20 cellular contexts compared by ENCODE assay signal in genomic region chr19:50175924-50176323, GRCh38. TPM values are rescaled to one million over a fixed set of nuclear protein-coding genes. Genes with fewer than 3 reads are reported as not detected.
DNase-seq lines count a peak whose midpoint lies in the region; ATAC-seq, FAIRE-seq and TF ChIP-seq lines count a peak whose summit lies in the region.
"Had no signal": no experiment of that assay in that cellular context is flagged by ENCODE, and none has a peak within 500 bp of the region (broad histone marks: within the 10 kb centered on the region; RNA-seq: fewer than 3 reads in every experiment).

No MANE protein-coding gene starts in this region.

- TF ChIP-seq RAD21 in A549 (conservative IDR thresholded peaks at IDR 0.05 in 1 of 2, IDR thresholded peaks at IDR 0.05 in 1 of 2), result no peak

- H3K36me3 ChIP-seq in GM23338 (ENCODE audit: insufficient read depth) (no peaks in the 10 kb centered on the region), neural progenitor cell (no peaks in the 10 kb centered on the region)
- H3K36me3 ChIP-seq: BE2C had no signal

- DNase-seq in A549 (ENCODE audit: low read depth in 1 of 2, low spot score in 1 of 2) (peak in 1 of 2 experiments; percentile 36), GM23338 (ENCODE audit: low spot score) (no peak), RKO (ENCODE audit: low spot score) (peak; percentile 24), neural progenitor cell (ENCODE audit: low spot score) (no peak), cerebellum (ENCODE audit: low spot score) (no peak)
- DNase-seq: BE2C; CD4-positive, alpha-beta memory T cell; DMS79 treated with DMSO at 0.1 percent for 48 hours; EL; GM23248; H9; KBM-7 had no signal

- H3K4me2 ChIP-seq in A549, result no peak overlapping the region
- H3K4me2 ChIP-seq in GM23338, result no peak overlapping the region
- no peak overlapping the region for H3K4me2 ChIP-seq in neural progenitor cell

- FAIRE-seq in A549 (lab: Jason Lieb, UNC), result no peak
- FAIRE-seq: G401.6, HTR-8/SVneo had no signal

- no peaks in the 10 kb centered on the region for H3K79me2 ChIP-seq in GM23338 (replicated peaks; ENCODE audit: insufficient read depth)
- H3K79me2 ChIP-seq in neural progenitor cell (ENCODE audit: low read depth), result no peaks in the 10 kb centered on the region

- peaks cover 96% of the 10 kb centered on the region for H3K9me3 Mint-ChIP-seq in GM23338
- H3K9me3 Mint-ChIP-seq in neural progenitor cell, result no peaks in the 10 kb centered on the region

- TF ChIP-seq CTCF in A549 (IDR thresholded peaks at IDR 0.05), result no peak
- no peak for TF ChIP-seq CTCF in GM23338 (conservative IDR thresholded peaks at IDR 0.05; ENCODE audit: low read depth in 2 of 2)
- TF ChIP-seq CTCF in neural progenitor cell (IDR thresholded peaks at IDR 0.05), result no peak

- H3K9ac ChIP-seq in neural progenitor cell, result no peak overlapping the region
- H3K9ac ChIP-seq: GM23248 had no signal

- H3K27me3 ChIP-seq in GM23338 (ENCODE audit: insufficient read depth), result no peaks in the 10 kb centered on the region
- H3K27me3 ChIP-seq in neural progenitor cell, result no peaks in the 10 kb centered on the region
- H3K27me3 ChIP-seq: BE2C had no signal

- H3F3A ChIP-seq in GM23338 (replicated peaks; ENCODE audit: low read depth), result no peaks in the 10 kb centered on the region
- H3F3A ChIP-seq in neural progenitor cell (ENCODE audit: low read depth), result no peaks in the 10 kb centered on the region

- H3K4me3 ChIP-seq in A549 (no peak overlapping the region), GM23338 (no peak overlapping the region), neural progenitor cell (no peak overlapping the region)
- H3K4me3 ChIP-seq: GM23248 had no signal

- no peak overlapping the region for H3K27ac ChIP-seq in A549
- H3K27ac ChIP-seq in GM23338 (ENCODE audit: low read depth), result no peak overlapping the region
- no peak overlapping the region for H3K27ac ChIP-seq in neural progenitor cell
- H3K27ac ChIP-seq: C4-2B, GM23248 had no signal

- H3K4me1 Mint-ChIP-seq in GM23338 (no peaks in the 10 kb centered on the region), neural progenitor cell (peaks cover 24% of the 10 kb centered on the region)
- H3K4me1 Mint-ChIP-seq: CD4-positive, alpha-beta memory T cell had no signal

- H2AFZ ChIP-seq in GM23338, result peak overlapping the region; percentile 72; the same call in 1 of the 2 replicates
- H2AFZ ChIP-seq in neural progenitor cell (replicated peaks), result no peak overlapping the region
- H2AFZ ChIP-seq: GM23248 had no signal

- H3K27ac Mint-ChIP-seq in GM23338 (no peak overlapping the region), neural progenitor cell (peak overlapping the region; percentile 29)
- H3K27ac Mint-ChIP-seq: CD4-positive, alpha-beta memory T cell; H9 had no signal

- H3K4me3 Mint-ChIP-seq in GM23338 (no peak overlapping the region), neural progenitor cell (no peak overlapping the region)
- H3K4me3 Mint-ChIP-seq: CD4-positive, alpha-beta memory T cell; H9 had no signal

- H3K4me1 ChIP-seq in A549 (peaks cover 4% of the 10 kb centered on the region; the same call in 2 of the 3 replicates), GM23338 (ENCODE audit: insufficient read depth) (no peaks in the 10 kb centered on the region), neural progenitor cell (no peaks in the 10 kb centered on the region)
- H3K4me1 ChIP-seq: BE2C had no signal

- H4K20me1 ChIP-seq in GM23338 (replicated peaks; ENCODE audit: insufficient read depth), result no peaks in the 10 kb centered on the region
- no peaks in the 10 kb centered on the region for H4K20me1 ChIP-seq in neural progenitor cell (ENCODE audit: low read depth)

- TF ChIP-seq POLR2A in A549 (IDR thresholded peaks at IDR 0.05; ENCODE audit: low read length), result no peak

- H3K27me3 Mint-ChIP-seq in GM23338 (ENCODE audit: insufficient read depth, low read depth, poor library complexity), result no peaks in the 10 kb centered on the region
- peaks cover 3% of the 10 kb centered on the region for H3K27me3 Mint-ChIP-seq in neural progenitor cell (ENCODE audit: insufficient read depth, low read depth)

- CTCF ChIA-PET in A549 (lab: Yijun Ruan, JAX), result interaction anchor here (4.8 kb wide), 1 partner anchor 28 kb away, joined by 15 read pairs; no protein-coding TSS in a partner anchor

- no peak; a peak in 1 of 6 replicates for ATAC-seq in A549
- ATAC-seq in GM23338, result no peak
- ATAC-seq in GM21360 (IDR thresholded peaks at IDR 0.05; ENCODE audit: unreplicated experiment), result no peak
- no peak for ATAC-seq in HG02870 (IDR thresholded peaks at IDR 0.05; ENCODE audit: unreplicated experiment)

- no peak for TF ChIP-seq EP300 in A549 (IDR thresholded peaks at IDR 0.05)

- WGBS in A549 (ENCODE audit: missing lambda C conversion rate), result 71% methylated on average over 10 of the region's 10 CpGs

- H3K36me3 Mint-ChIP-seq in GM23338 (ENCODE audit: low read depth), result peaks cover 31% of the 10 kb centered on the region
- no peaks in the 10 kb centered on the region for H3K36me3 Mint-ChIP-seq in neural progenitor cell
- H3K36me3 Mint-ChIP-seq: CD4-positive, alpha-beta memory T cell had no signal

- H3K9me2 ChIP-seq in GM23338 (ENCODE audit: insufficient read depth), result no peaks in the 10 kb centered on the region

- POLR2A ChIA-PET in A549 (lab: Yijun Ruan, JAX), result no interaction called here

- H3K9me3 ChIP-seq in A549, result no peaks in the 10 kb centered on the region
- H3K9me3 ChIP-seq in neural progenitor cell (ENCODE audit: low read depth), result no peaks in the 10 kb centered on the region
- H3K9me3 ChIP-seq: BE2C had no signal

TF ChIP-seq in A549, 52 proteins besides CTCF, POLR2A, EP300 and RAD21:
- no peak for TF ChIP-seq NFE2L2 (conservative IDR thresholded peaks at IDR 0.05; ENCODE audit: low read length)
- TF ChIP-seq USF2 (IDR thresholded peaks at IDR 0.05), result peak; percentile 63

TF ChIP-seq in GM23338, 12 proteins besides CTCF, POLR2A, EP300 and RAD21 (continues in another document):
- TF ChIP-seq ZNF114 (CRISPR knock-in tag; IDR thresholded peaks at IDR 0.05) (no peak), POLR2AphosphoS5 (IDR thresholded peaks at IDR 0.05; ENCODE audit: low read depth) (no peak), ETS1 (IDR thresholded peaks at IDR 0.05) (no peak), STAT1 (IDR thresholded peaks at IDR 0.05; ENCODE audit: unreplicated experiment) (no peak), CREB1 (CRISPR knock-in tag; IDR thresholded peaks at IDR 0.05; ENCODE audit: low read depth) (no peak), ZNF331 (CRISPR knock-in tag; IDR thresholded peaks at IDR 0.05; ENCODE audit: low read depth) (no peak), EZH2 (IDR thresholded peaks at IDR 0.05; ENCODE audit: low read depth, unreplicated experiment) (no peak), REST (IDR thresholded peaks at IDR 0.05; ENCODE audit: unreplicated experiment) (no peak)

RNA-seq across cellular contexts. Expression of gene IZUMO2, which starts 12.8 kb away (rescaled TPM):
- polyA plus RNA-seq in A549 (2011; rRNA removed), result not detected in 2 replicates
- not detected in 2 replicates for polyA plus RNA-seq in A549 (2012; cell fraction: cytosol; rRNA removed)
- polyA plus RNA-seq in A549 (2012; cell fraction: nucleus; rRNA removed), result not detected in 2 replicates
- polyA plus RNA-seq in A549 (2017; fragmentation: RNase III; extraction: RNeasy Plus Mini Kit Qiagen cat#74134 plus additional on column Dnase treatment), result not detected in 3 replicates
- not detected in 2 replicates for polyA minus RNA-seq in A549 (2011; rRNA and poly(A)+ RNA removed)
- total RNA-seq in GM23338 (2014; rRNA removed; shearing (Covaris generic)), result 3.1 TPM in 1 of 2 replicates, not detected in the other
- polyA plus RNA-seq in GM23338 (2016; fragmentation: Nextera tagmentation; extraction: Ambion mirVana), result 5.0 and 6.2 TPM in 2 replicates
- not detected in 2 replicates for total RNA-seq in neural progenitor cell (ENCODE audit: low replicate concordance)
- total RNA-seq in cerebellum, result not detected
- total RNA-seq: A172; CD4-positive, alpha-beta memory T cell; GM23248; H9; LHCN-M2 had no signal
- polyA plus RNA-seq: AG04450; CD4-positive, alpha-beta memory T cell; GM23248 had no signal

RNA-seq across cellular contexts. Expression of gene MYH14, which starts 27.5 kb away (rescaled TPM):
- polyA plus RNA-seq in A549 (2011; rRNA removed) (4.0 and 4.8 TPM in 2 replicates), A549 (2017; fragmentation: RNase III; extraction: RNeasy Plus Mini Kit Qiagen cat#74134 plus additional on column Dnase treatment) (6.4 to 7.0 TPM (median 6.5 TPM) in 3 replicates), GM23338 (2016; fragmentation: Nextera tagmentation; extraction: Ambion mirVana) (27.5 and 29.1 TPM in 2 replicates)
- 7.2 and 7.8 TPM in 2 replicates for polyA plus RNA-seq in A549 (2012; cell fraction: cytosol; rRNA removed)
- 14.6 and 16.2 TPM in 2 replicates for polyA plus RNA-seq in A549 (2012; cell fraction: nucleus; rRNA removed)
- 12.5 and 18.2 TPM in 2 replicates for polyA minus RNA-seq in A549 (2011; rRNA and poly(A)+ RNA removed)
- 25.5 and 27.3 TPM in 2 replicates for total RNA-seq in GM23338 (2014; rRNA removed; shearing (Covaris generic))
- total RNA-seq in neural progenitor cell (ENCODE audit: low replicate concordance) (1.6 and 6.7 TPM in 2 replicates), cerebellum (2.6 TPM)
- total RNA-seq: CD4-positive, alpha-beta memory T cell; GM23248; LHCN-M2 had no signal
- polyA plus RNA-seq: AG04450; CD4-positive, alpha-beta memory T cell; GM23248 had no signal
